11 cellular contexts compared by ENCODE assay signal in genomic region chr7:154789404-154789803, GRCh38.
DNase-seq lines count a peak whose midpoint lies in the region; ATAC-seq lines count a peak whose summit lies in the region.
"Had no signal": no experiment of that assay in that cellular context is flagged by ENCODE, and none has a peak within 500 bp of the region (broad histone marks: within the 10 kb centered on the region; RNA-seq: fewer than 3 reads in every experiment).

No MANE protein-coding gene starts in this region.

- ATAC-seq in left lobe of liver (peak; percentile 33), HG03432 (IDR thresholded peaks at IDR 0.05; ENCODE audit: unreplicated experiment) (no peak), GM18511 (IDR thresholded peaks at IDR 0.05; ENCODE audit: unreplicated experiment) (no peak)

- peak; percentile 71 for DNase-seq in COR-L47 (lab: John Stamatoyannopoulos, UW)
- peak in 39 of 76 experiments; percentile 3 to 50 (median 19) for DNase-seq in HUDEP-2 (lab: John Stamatoyannopoulos, UW; ENCODE audit: unreplicated experiment in 76 of 76)
- DNase-seq in SHP77 (lab: John Stamatoyannopoulos, UW): peak; percentile 10 to 20
- DNase-seq in left lobe of liver (ENCODE audit: low spot score): no peak
- DNase-seq in NCI-H226: no peak
- DNase-seq in NCI-H2029 (lab: John Stamatoyannopoulos, UW): no peak
- DNase-seq: central memory CD4-positive, alpha-beta T cell; naive B cell; upper lobe of left lung had no signal

Comparison
In these comparisons a context has a peak if more than half of its experiments do, and no peak if none do; other contexts are left out.
1. DNase-seq: peak in COR-L47 (single experiment), HUDEP-2 (39 of 76) and SHP77 (2 of 2); none in left lobe of liver (single experiment), NCI-H226 (single experiment) and NCI-H2029 (single experiment).